Comparison of ENCODE assay signal across 1 cellular context in genomic region chr18:11981633-11982366, GRCh38.
TF ChIP-seq lines count a peak whose summit lies in the region.

No MANE protein-coding gene starts in this region.

TF ChIP-seq in K562, 482 proteins besides CTCF, POLR2A, EP300 and RAD21 (continued from another document):
- TF ChIP-seq U2AF1 (optimal IDR thresholded peaks at IDR 0.05; ENCODE audit: low read depth, low read length) (peak; percentile 73), HNRNPL (IDR thresholded peaks at IDR 0.05; ENCODE audit: low read depth, low read length) (0 out of 2 replicates have a peak, but pooled peaks have one; percentile 46), MBD1 (CRISPR knock-in tag; IDR thresholded peaks at IDR 0.05) (no peak), KDM5B (IDR thresholded peaks at IDR 0.05; ENCODE audit: insufficient replicate concordance, low read depth, low read length) (peak; percentile 37), ILF3 (IDR thresholded peaks at IDR 0.05; ENCODE audit: borderline replicate concordance) (no peak), BACH1 (tag; IDR thresholded peaks at IDR 0.05) (no peak), MTA3 (IDR thresholded peaks at IDR 0.05; ENCODE audit: borderline replicate concordance) (peak; percentile 14; the same call in 1 of the 2 replicates), RAD51 (IDR thresholded peaks at IDR 0.05; ENCODE audit: borderline replicate concordance, low read depth) (no peak), CXXC5 (CRISPR knock-in tag; IDR thresholded peaks at IDR 0.05) (peak; percentile 2), UBTF (IDR thresholded peaks at IDR 0.05; ENCODE audit: borderline replicate concordance in 1 of 2, low read depth in 2 of 2, low read length in 2 of 2) (peak; percentile 36 to 55; a peak in 1 of 4 replicates), NONO (IDR thresholded peaks at IDR 0.05; ENCODE audit: low read depth in 2 of 2, low read length in 1 of 2) (peak in 1 of 2 experiments; percentile 8; a peak in 1 of 4 replicates), KLF13 (tag; IDR thresholded peaks at IDR 0.05; ENCODE audit: borderline replicate concordance, low read depth) (0 out of 2 replicates have a peak, but pooled peaks have one; percentile 35), L3MBTL2 (IDR thresholded peaks at IDR 0.05) (peak; percentile 74), RB1 (IDR thresholded peaks at IDR 0.05; ENCODE audit: low read depth) (0 out of 2 replicates have a peak, but pooled peaks have one; percentile 11), KLF1 (tag; IDR thresholded peaks at IDR 0.05) (0 out of 2 replicates have a peak, but pooled peaks have one; percentile 58), ETS1 (conservative IDR thresholded peaks at IDR 0.05; ENCODE audit: control insufficient read depth, low read depth, low read length) (peak; percentile 32; the same call in 1 of the 2 replicates), MAZ (CRISPR knock-in tag; conservative IDR thresholded peaks at IDR 0.05 in 1 of 2, IDR thresholded peaks at IDR 0.05 in 1 of 2) (no peak; a peak in 1 of 4 replicates), SMAD4 (CRISPR knock-in tag; conservative IDR thresholded peaks at IDR 0.05) (peak; percentile 10), ZNF76 (CRISPR knock-in tag; IDR thresholded peaks at IDR 0.05; ENCODE audit: borderline replicate concordance) (no peak), ESRRA (IDR thresholded peaks at IDR 0.05; ENCODE audit: borderline replicate concordance, low read depth) (0 out of 2 replicates have a peak, but pooled peaks have one; percentile 13)
- TF ChIP-seq, protein P1, sequence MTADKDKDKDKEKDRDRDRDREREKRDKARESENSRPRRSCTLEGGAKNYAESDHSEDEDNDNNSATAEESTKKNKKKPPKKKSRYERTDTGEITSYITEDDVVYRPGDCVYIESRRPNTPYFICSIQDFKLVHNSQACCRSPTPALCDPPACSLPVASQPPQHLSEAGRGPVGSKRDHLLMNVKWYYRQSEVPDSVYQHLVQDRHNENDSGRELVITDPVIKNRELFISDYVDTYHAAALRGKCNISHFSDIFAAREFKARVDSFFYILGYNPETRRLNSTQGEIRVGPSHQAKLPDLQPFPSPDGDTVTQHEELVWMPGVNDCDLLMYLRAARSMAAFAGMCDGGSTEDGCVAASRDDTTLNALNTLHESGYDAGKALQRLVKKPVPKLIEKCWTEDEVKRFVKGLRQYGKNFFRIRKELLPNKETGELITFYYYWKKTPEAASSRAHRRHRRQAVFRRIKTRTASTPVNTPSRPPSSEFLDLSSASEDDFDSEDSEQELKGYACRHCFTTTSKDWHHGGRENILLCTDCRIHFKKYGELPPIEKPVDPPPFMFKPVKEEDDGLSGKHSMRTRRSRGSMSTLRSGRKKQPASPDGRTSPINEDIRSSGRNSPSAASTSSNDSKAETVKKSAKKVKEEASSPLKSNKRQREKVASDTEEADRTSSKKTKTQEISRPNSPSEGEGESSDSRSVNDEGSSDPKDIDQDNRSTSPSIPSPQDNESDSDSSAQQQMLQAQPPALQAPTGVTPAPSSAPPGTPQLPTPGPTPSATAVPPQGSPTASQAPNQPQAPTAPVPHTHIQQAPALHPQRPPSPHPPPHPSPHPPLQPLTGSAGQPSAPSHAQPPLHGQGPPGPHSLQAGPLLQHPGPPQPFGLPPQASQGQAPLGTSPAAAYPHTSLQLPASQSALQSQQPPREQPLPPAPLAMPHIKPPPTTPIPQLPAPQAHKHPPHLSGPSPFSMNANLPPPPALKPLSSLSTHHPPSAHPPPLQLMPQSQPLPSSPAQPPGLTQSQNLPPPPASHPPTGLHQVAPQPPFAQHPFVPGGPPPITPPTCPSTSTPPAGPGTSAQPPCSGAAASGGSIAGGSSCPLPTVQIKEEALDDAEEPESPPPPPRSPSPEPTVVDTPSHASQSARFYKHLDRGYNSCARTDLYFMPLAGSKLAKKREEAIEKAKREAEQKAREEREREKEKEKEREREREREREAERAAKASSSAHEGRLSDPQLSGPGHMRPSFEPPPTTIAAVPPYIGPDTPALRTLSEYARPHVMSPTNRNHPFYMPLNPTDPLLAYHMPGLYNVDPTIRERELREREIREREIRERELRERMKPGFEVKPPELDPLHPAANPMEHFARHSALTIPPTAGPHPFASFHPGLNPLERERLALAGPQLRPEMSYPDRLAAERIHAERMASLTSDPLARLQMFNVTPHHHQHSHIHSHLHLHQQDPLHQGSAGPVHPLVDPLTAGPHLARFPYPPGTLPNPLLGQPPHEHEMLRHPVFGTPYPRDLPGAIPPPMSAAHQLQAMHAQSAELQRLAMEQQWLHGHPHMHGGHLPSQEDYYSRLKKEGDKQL (CRISPR knock-in tag; IDR thresholded peaks at IDR 0.05; ENCODE audit: borderline replicate concordance), result 0 out of 2 replicates have a peak, but pooled peaks have one; percentile 37
- TF ChIP-seq, protein P2, sequence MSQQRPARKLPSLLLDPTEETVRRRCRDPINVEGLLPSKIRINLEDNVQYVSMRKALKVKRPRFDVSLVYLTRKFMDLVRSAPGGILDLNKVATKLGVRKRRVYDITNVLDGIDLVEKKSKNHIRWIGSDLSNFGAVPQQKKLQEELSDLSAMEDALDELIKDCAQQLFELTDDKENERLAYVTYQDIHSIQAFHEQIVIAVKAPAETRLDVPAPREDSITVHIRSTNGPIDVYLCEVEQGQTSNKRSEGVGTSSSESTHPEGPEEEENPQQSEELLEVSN (IDR thresholded peaks at IDR 0.05; ENCODE audit: borderline replicate concordance in 1 of 2, extremely low read depth in 1 of 2, insufficient read depth in 1 of 2, insufficient read length in 1 of 2, low read depth in 1 of 2, low read length in 1 of 2, poor library complexity in 1 of 2, severe bottlenecking in 1 of 2), result peak in 1 of 2 experiments; percentile 9
